8 cellular contexts compared by ENCODE assay signal in the genomic region with DNA sequence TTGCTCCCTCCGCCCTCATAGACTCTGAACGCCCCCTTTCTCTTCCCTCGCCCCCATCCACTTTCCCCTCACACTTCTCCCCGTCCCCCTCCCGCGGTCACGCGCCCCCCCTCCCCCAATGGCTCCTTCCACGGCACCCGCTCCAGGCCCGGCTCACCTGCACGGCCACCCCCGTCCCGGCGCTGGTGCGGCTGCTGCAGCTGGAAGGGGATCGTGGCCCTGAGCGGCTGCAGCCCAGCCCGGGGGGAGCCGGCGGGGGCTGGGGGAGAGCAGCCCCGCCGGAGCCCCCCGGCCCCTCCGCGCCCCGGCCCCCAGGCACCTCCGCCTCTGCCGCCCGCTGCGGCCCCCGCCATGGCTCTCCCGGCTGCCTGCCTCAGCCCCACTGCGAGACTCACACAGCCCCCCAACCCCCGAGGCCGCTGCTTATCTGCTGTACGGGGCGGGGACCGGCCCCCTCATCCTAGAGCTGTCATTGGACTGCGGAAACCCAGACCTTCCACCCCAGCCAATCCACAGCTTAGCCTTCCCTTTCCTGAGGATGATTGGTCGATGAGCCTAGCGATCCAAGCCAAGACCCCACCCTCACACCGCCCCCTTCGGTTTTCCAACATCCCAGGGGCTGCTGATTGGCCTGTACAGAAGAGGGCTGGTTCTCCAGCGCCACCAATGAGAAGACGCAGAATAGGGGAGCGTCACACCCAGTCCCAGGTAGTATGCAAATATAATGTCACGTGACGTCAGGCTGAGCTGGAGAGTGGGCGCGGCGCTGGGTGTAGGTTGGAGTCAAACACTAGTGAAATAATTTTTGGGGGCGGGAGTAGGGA. TPM values are rescaled to one million over a fixed set of nuclear protein-coding genes. Genes with fewer than 3 reads are reported as not detected.
DNase-seq lines count a peak whose midpoint lies in the region; ATAC-seq and TF ChIP-seq lines count a peak whose summit lies in the region.

FAM117A (minus strand) TSS at position 397 of the 824 bp plus-strand sequence; CDS start at position 353, 44 bp downstream.

- H3K27ac ChIP-seq in endodermal cell (ENCODE audit: low read depth, low read length): no peak within 1 kb of the TSS

- WGBS in endodermal cell (ENCODE audit: insufficient coverage in 1 of 2, insufficient read length in 1 of 2), 2 experiments: 0% methylated on average over 9 to 50 of the region's 53 CpGs

- peak; percentile 99 for DNase-seq in Caki2 (ENCODE audit: low read depth)
- DNase-seq in HUDEP-2 (lab: John Stamatoyannopoulos, UW; ENCODE audit: unreplicated experiment in 76 of 76): peak in 75 of 76 experiments; percentile 52 to 100 (median 98)
- peak; percentile 97 for DNase-seq in NT2/D1 (ENCODE audit: low read depth, low spot score)
- DNase-seq in activated CD8-positive, alpha-beta memory T cell treated with anti-CD3 and anti-CD28 coated beads for 48 hours (ENCODE audit: low read depth in 2 of 3, low spot score in 2 of 3): peak; percentile 67 to 88 (median 83)
- peak; percentile 100 for DNase-seq in endodermal cell
- peak; percentile 95 for DNase-seq in mesenteric fat pad (ENCODE audit: low spot score)
- peak; percentile 90 for DNase-seq in stimulated activated CD8-positive, alpha-beta memory T cell treated with anti-CD3 and anti-CD28 coated beads, Interleukin-15, amount 100 ng/mL, for 1 hour (ENCODE audit: low read depth)

- H3K4me3 Mint-ChIP-seq in endodermal cell: peak within 1 kb of the TSS; percentile 91

- H3K36me3 ChIP-seq in NT2/D1 (ENCODE audit: insufficient read depth, insufficient read length, low read length) (peaks cover 3% of the 10 kb centered on the region), endodermal cell (ENCODE audit: control insufficient read depth, insufficient read depth, low read length) (no peaks in the 10 kb centered on the region)

- ATAC-seq in GM21390 (IDR thresholded peaks at IDR 0.05; ENCODE audit: unreplicated experiment): peak; percentile 90

- H3K36me3 Mint-ChIP-seq in endodermal cell (ENCODE audit: low read depth): peaks cover under 1% of the 10 kb centered on the region

- H3K9me3 ChIP-seq in NT2/D1 (ENCODE audit: insufficient read depth, low read length) (no peaks in the 10 kb centered on the region), endodermal cell (ENCODE audit: control insufficient read depth, low read length) (no peaks in the 10 kb centered on the region)

- H3K27me3 ChIP-seq in NT2/D1 (ENCODE audit: insufficient read depth, insufficient read length): peaks cover 4% of the 10 kb centered on the region
- peaks cover 22% of the 10 kb centered on the region for H3K27me3 ChIP-seq in endodermal cell (ENCODE audit: control insufficient read depth, insufficient read depth, low read length, poor library complexity, severe bottlenecking)

- TF ChIP-seq CTCF in endodermal cell (conservative IDR thresholded peaks at IDR 0.05): no peak

- H3K4me1 ChIP-seq in NT2/D1 (ENCODE audit: insufficient read depth, insufficient read length): peaks cover 5% of the 10 kb centered on the region
- H3K4me1 ChIP-seq in endodermal cell (ENCODE audit: control insufficient read depth, insufficient read depth, low read length): peaks cover 3% of the 10 kb centered on the region

- H3K4me1 Mint-ChIP-seq in endodermal cell: peaks cover 29% of the 10 kb centered on the region

- H3K4me3 ChIP-seq in NT2/D1 (ENCODE audit: insufficient read length, low read depth) (peak within 1 kb of the TSS; percentile 83), endodermal cell (ENCODE audit: low read length) (peak within 1 kb of the TSS; percentile 77)

- peak within 1 kb of the TSS; percentile 77 for H3K9ac ChIP-seq in NT2/D1 (ENCODE audit: insufficient read length, low read depth)
- H3K9ac ChIP-seq in endodermal cell (ENCODE audit: extremely low read depth, low read length, poor library complexity, severe bottlenecking): peak within 1 kb of the TSS; percentile 28

- in situ Hi-C loops in Caki2 (cut with HindIII; ENCODE audit: low pct_unique_long_range_greater_than_20kb, low sequenced_read_pairs): no loop called here

- peaks cover 26% of the 10 kb centered on the region for H3K27me3 Mint-ChIP-seq in endodermal cell (ENCODE audit: insufficient read depth)

- H3K9me3 Mint-ChIP-seq in endodermal cell: no peaks in the 10 kb centered on the region

- H3K27ac Mint-ChIP-seq in endodermal cell: peak within 1 kb of the TSS; percentile 75

RNA-seq across cellular contexts. Expression of gene FAM117A, which starts in this region (rescaled TPM):
- total RNA-seq in Caki2 (2014; rRNA removed; shearing (Covaris generic); ENCODE audit: low replicate concordance): 0.06 and 0.44 TPM in 2 replicates
- total RNA-seq in endodermal cell: 10 to 100 TPM; 15.4 to 16.8 TPM
- polyA plus RNA-seq in endodermal cell (2013, experiment 1 of 2): 23.3 TPM
- polyA plus RNA-seq in endodermal cell (2013, experiment 2 of 2): 20.1 TPM
- total RNA-seq in mesenteric fat pad: 5.9 TPM

Comparison
In these comparisons a context has a peak if more than half of its experiments do, and no peak if none do; other contexts are left out.
1. Peak in DNase-seq in Caki2; RNA of the gene not detected or under 1 TPM.